15 cellular contexts compared by ENCODE assay signal in the genomic region with DNA sequence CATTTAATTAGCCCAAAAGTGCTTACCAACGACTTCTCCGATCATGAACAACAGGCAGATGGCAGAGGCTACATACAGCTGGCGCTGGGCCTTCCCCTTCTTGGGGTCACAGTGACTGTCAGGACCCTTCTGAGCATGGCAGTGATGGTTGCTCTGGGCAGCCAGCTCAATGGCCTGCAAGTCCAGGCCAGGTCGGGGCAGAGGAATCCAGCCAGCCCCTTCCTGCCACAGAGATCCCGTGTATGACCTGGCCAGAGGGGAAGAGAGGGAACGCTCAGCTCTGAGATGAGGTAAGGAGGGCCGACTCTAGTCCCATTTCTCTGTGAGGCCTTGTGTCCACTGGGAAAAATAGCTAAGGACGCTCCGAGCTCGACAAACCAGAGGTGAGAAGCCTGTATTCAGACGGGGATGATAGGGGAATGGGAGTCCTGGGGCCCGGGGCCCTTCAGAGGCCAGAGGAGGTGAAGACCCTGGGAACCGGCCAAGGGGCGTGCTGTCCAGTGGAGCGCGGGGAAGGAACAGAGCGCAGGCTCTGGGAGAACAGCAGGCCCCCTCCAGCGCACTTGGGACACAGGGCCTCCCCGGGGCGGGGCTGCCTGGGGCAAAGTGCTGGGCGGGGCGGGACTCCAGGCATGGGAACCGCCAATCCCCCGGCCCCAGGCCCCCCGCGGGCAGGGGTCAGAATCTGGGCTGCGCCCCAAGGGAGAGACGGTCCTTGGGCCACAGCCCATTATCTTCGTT. TPM values are rescaled to one million over a fixed set of nuclear protein-coding genes. Genes with fewer than 3 reads are reported as not detected.
DNase-seq lines count a peak whose midpoint lies in the region; ATAC-seq and TF ChIP-seq lines count a peak whose summit lies in the region.
"Had no signal": no experiment of that assay in that cellular context is flagged by ENCODE, and none has a peak within 500 bp of the region (broad histone marks: within the 10 kb centered on the region; RNA-seq: fewer than 3 reads in every experiment).

No MANE protein-coding gene starts in this region.

- H3K4me1 Mint-ChIP-seq in activated T-cell treated with anti-CD3 and anti-CD28 coated beads, Interleukin-2, amount 50 U/mL, for 72 hours (ENCODE audit: low read depth) = no peaks in the 10 kb centered on the region
- peaks cover 2 to 3% of the 10 kb centered on the region in 2 donors for H3K4me1 Mint-ChIP-seq in effector memory CD8-positive, alpha-beta T cell (ENCODE audit: low read depth in 2 of 2)
- peaks cover 5 to 12% of the 10 kb centered on the region in 2 donors for H3K4me1 Mint-ChIP-seq in stimulated activated naive B cell treated with anti-CD40 and anti-IgM and Interleukin-4, amounts not matched to agents 10 μg/mL and 1 μg/mL and 100 μg/mL, for 72 hours

- H3K9me3 Mint-ChIP-seq in activated T-cell treated with anti-CD3 and anti-CD28 coated beads, Interleukin-2, amount 50 U/mL, for 72 hours = no peaks in the 10 kb centered on the region
- no peaks in the 10 kb centered on the region for H3K9me3 Mint-ChIP-seq in effector memory CD8-positive, alpha-beta T cell
- H3K9me3 Mint-ChIP-seq in stimulated activated naive B cell treated with anti-CD40 and anti-IgM and Interleukin-4, amounts not matched to agents 10 μg/mL and 1 μg/mL and 100 μg/mL, for 72 hours = no peaks in the 10 kb centered on the region
- H3K9me3 Mint-ChIP-seq: activated CD4-positive, alpha-beta T cell treated with anti-CD3 and anti-CD28 coated beads, Interleukin-2, amount 10 ng/mL, durations not matched to agents 7 days and 5 days; activated T-helper 2 cell treated with anti-CD3 and anti-CD28 coated beads, Interferon-gamma antibody, Interleukin-2, Interleukin-4, amounts not matched to agents 10 μg/mL and 5 μg/mL and 100 μg/mL, durations not matched to agents 14 hours and 24 hours and 36 hours; CD8-positive, alpha-beta memory T cell; naive thymus-derived CD8-positive, alpha-beta T cell had no signal

- intact Hi-C loops in left lung (cut with DNase I) = no loop called here

- H3K27ac Mint-ChIP-seq in activated T-cell treated with anti-CD3 and anti-CD28 coated beads, Interleukin-2, amount 50 U/mL, for 72 hours = no peak overlapping the region
- no peak overlapping the region for H3K27ac Mint-ChIP-seq in effector memory CD8-positive, alpha-beta T cell
- peak overlapping the region; percentile 6 for H3K27ac Mint-ChIP-seq in stimulated activated naive B cell treated with anti-CD40 and anti-IgM and Interleukin-4, amounts not matched to agents 10 μg/mL and 1 μg/mL and 100 μg/mL, for 72 hours
- H3K27ac Mint-ChIP-seq: activated CD4-positive, alpha-beta T cell treated with anti-CD3 and anti-CD28 coated beads, Interleukin-2, amount 10 ng/mL, durations not matched to agents 7 days and 5 days; activated T-helper 2 cell treated with anti-CD3 and anti-CD28 coated beads, Interferon-gamma antibody, Interleukin-2, Interleukin-4, amounts not matched to agents 10 μg/mL and 5 μg/mL and 100 μg/mL, durations not matched to agents 14 hours and 24 hours and 36 hours; CD8-positive, alpha-beta memory T cell had no signal

- peaks cover 6 to 14% of the 10 kb centered on the region in 2 donors for H3K4me1 ChIP-seq in left lung

- H3K36me3 Mint-ChIP-seq in activated T-cell treated with anti-CD3 and anti-CD28 coated beads, Interleukin-2, amount 50 U/mL, for 72 hours (ENCODE audit: insufficient read depth in 2 of 2) = peaks cover 1 to 3% of the 10 kb centered on the region in 2 donors
- no peaks in the 10 kb centered on the region for H3K36me3 Mint-ChIP-seq in effector memory CD8-positive, alpha-beta T cell (ENCODE audit: insufficient read depth)
- no peaks in the 10 kb centered on the region for H3K36me3 Mint-ChIP-seq in stimulated activated naive B cell treated with anti-CD40 and anti-IgM and Interleukin-4, amounts not matched to agents 10 μg/mL and 1 μg/mL and 100 μg/mL, for 72 hours
- H3K36me3 Mint-ChIP-seq: CD8-positive, alpha-beta memory T cell; naive thymus-derived CD8-positive, alpha-beta T cell had no signal

- H3K36me3 ChIP-seq in left lung = no peaks in the 10 kb centered on the region

- ATAC-seq in activated T-cell treated with anti-CD3 and anti-CD28 coated beads, Interleukin-2, amount 50 U/mL, for 72 hours (replicated peaks in 1 of 2) = no peak
- no peak for ATAC-seq in effector memory CD8-positive, alpha-beta T cell (replicated peaks)
- peak; percentile 14 for ATAC-seq in left lung
- no peak for ATAC-seq in stimulated activated naive B cell treated with anti-CD40 and anti-IgM and Interleukin-4, amounts not matched to agents 10 μg/mL and 1 μg/mL and 100 μg/mL, for 72 hours (replicated peaks)
- no peak for ATAC-seq in GM18505 (IDR thresholded peaks at IDR 0.05; ENCODE audit: unreplicated experiment)

- peaks cover 45 to 83% of the 10 kb centered on the region in 2 donors for H3K27me3 ChIP-seq in left lung

- H3K9me3 ChIP-seq in left lung = no peaks in the 10 kb centered on the region

- H3K4me3 ChIP-seq in left lung = no peak overlapping the region

- no peak for TF ChIP-seq CTCF in left lung (IDR thresholded peaks at IDR 0.05)

- TF ChIP-seq POLR2A in GM18505 (IDR thresholded peaks at IDR 0.05; ENCODE audit: borderline replicate concordance, extremely low read depth, insufficient read depth, insufficient read length) = no peak

- H3K27me3 Mint-ChIP-seq in activated T-cell treated with anti-CD3 and anti-CD28 coated beads, Interleukin-2, amount 50 U/mL, for 72 hours (ENCODE audit: low read depth) = peaks cover 56% of the 10 kb centered on the region
- peaks cover 40 to 91% of the 10 kb centered on the region in 2 donors for H3K27me3 Mint-ChIP-seq in effector memory CD8-positive, alpha-beta T cell
- H3K27me3 Mint-ChIP-seq in stimulated activated naive B cell treated with anti-CD40 and anti-IgM and Interleukin-4, amounts not matched to agents 10 μg/mL and 1 μg/mL and 100 μg/mL, for 72 hours = peaks cover 61 to 86% of the 10 kb centered on the region in 2 donors

- no peak overlapping the region for H3K27ac ChIP-seq in left lung
- H3K27ac ChIP-seq: KMS-11 had no signal

- no peak for DNase-seq in activated T-cell treated with anti-CD3 and anti-CD28 coated beads, Interleukin-2, amount 50 U/mL, for 72 hours
- DNase-seq in activated T-cell treated with anti-CD3 and anti-CD28 coated beads, Interleukin-2, amount 50 U/mL, for 1 hour = no peak
- DNase-seq in effector memory CD8-positive, alpha-beta T cell = no peak
- DNase-seq in left lung (no peak), NCI-H774 (lab: John Stamatoyannopoulos, UW) (no peak), NCI-H82 (lab: John Stamatoyannopoulos, UW) (no peak)
- DNase-seq in stimulated activated naive B cell treated with anti-CD40 and anti-IgM and Interleukin-4, amounts not matched to agents 10 μg/mL and 1 μg/mL and 100 μg/mL, for 72 hours = no peak
- DNase-seq: activated CD4-positive, alpha-beta T cell treated with anti-CD3 and anti-CD28 coated beads, Interleukin-2, amount 10 ng/mL, durations not matched to agents 7 days and 5 days; CD8-positive, alpha-beta memory T cell; naive thymus-derived CD8-positive, alpha-beta T cell; NCI-H146; RPMI8226 had no signal

- H3K4me3 Mint-ChIP-seq in activated T-cell treated with anti-CD3 and anti-CD28 coated beads, Interleukin-2, amount 50 U/mL, for 72 hours = peak overlapping the region; percentile 21 to 56
- H3K4me3 Mint-ChIP-seq in effector memory CD8-positive, alpha-beta T cell = peak overlapping the region; percentile 6 to 19
- H3K4me3 Mint-ChIP-seq in stimulated activated naive B cell treated with anti-CD40 and anti-IgM and Interleukin-4, amounts not matched to agents 10 μg/mL and 1 μg/mL and 100 μg/mL, for 72 hours = peak overlapping the region in 1 of 2 donors; percentile 55
- H3K4me3 Mint-ChIP-seq: activated CD4-positive, alpha-beta T cell treated with anti-CD3 and anti-CD28 coated beads, Interleukin-2, amount 10 ng/mL, durations not matched to agents 7 days and 5 days had no signal

RNA-seq across cellular contexts. Expression of a gene that starts 0.8 kb away (rescaled TPM):
- not detected for total RNA-seq in activated T-cell treated with anti-CD3 and anti-CD28 coated beads, Interleukin-2, amount 50 U/mL, for 72 hours
- under 1 TPM in 1 of 2 donors, not detected in 1; 0.15 TPM for total RNA-seq in left lung
- total RNA-seq: activated CD4-positive, alpha-beta T cell treated with anti-CD3 and anti-CD28 coated beads, Interleukin-2, amount 10 ng/mL, durations not matched to agents 7 days and 5 days; activated T-helper 2 cell treated with anti-CD3 and anti-CD28 coated beads, Interferon-gamma antibody, Interleukin-2, Interleukin-4, amounts not matched to agents 10 μg/mL and 5 μg/mL and 100 μg/mL, durations not matched to agents 14 hours and 24 hours and 36 hours; CD8-positive, alpha-beta memory T cell; naive thymus-derived CD8-positive, alpha-beta T cell had no signal

RNA-seq across cellular contexts. Expression of a gene that starts 22.3 kb away (rescaled TPM):
- total RNA-seq in activated T-cell treated with anti-CD3 and anti-CD28 coated beads, Interleukin-2, amount 50 U/mL, for 72 hours = under 1 TPM in 1 of 2 donors, not detected in 1; 0.35 TPM
- under 1 TPM; 0.15 to 0.26 TPM for total RNA-seq in left lung
- total RNA-seq: activated T-helper 2 cell treated with anti-CD3 and anti-CD28 coated beads, Interferon-gamma antibody, Interleukin-2, Interleukin-4, amounts not matched to agents 10 μg/mL and 5 μg/mL and 100 μg/mL, durations not matched to agents 14 hours and 24 hours and 36 hours; CD8-positive, alpha-beta memory T cell; naive thymus-derived CD8-positive, alpha-beta T cell had no signal

RNA-seq across cellular contexts. Expression of a gene that starts 23.6 kb away (rescaled TPM):
- not detected for total RNA-seq in activated T-cell treated with anti-CD3 and anti-CD28 coated beads, Interleukin-2, amount 50 U/mL, for 72 hours
- 1 to 10 TPM in 1 of 2 donors, under 1 TPM in 1; 0.13 to 1.0 TPM for total RNA-seq in left lung
- total RNA-seq: activated CD4-positive, alpha-beta T cell treated with anti-CD3 and anti-CD28 coated beads, Interleukin-2, amount 10 ng/mL, durations not matched to agents 7 days and 5 days; activated T-helper 2 cell treated with anti-CD3 and anti-CD28 coated beads, Interferon-gamma antibody, Interleukin-2, Interleukin-4, amounts not matched to agents 10 μg/mL and 5 μg/mL and 100 μg/mL, durations not matched to agents 14 hours and 24 hours and 36 hours; CD8-positive, alpha-beta memory T cell had no signal

RNA-seq across cellular contexts. Expression of a gene that starts 47.3 kb away (rescaled TPM):
- 10 to 100 TPM in 1 of 2 donors, 1 to 10 TPM in 1; 8.4 to 10.1 TPM for total RNA-seq in activated T-cell treated with anti-CD3 and anti-CD28 coated beads, Interleukin-2, amount 50 U/mL, for 72 hours
- total RNA-seq in left lung = 10 to 100 TPM; 13.6 to 25.2 TPM
